Comparison of ENCODE assay signal across 1 cellular context in the genomic region with DNA sequence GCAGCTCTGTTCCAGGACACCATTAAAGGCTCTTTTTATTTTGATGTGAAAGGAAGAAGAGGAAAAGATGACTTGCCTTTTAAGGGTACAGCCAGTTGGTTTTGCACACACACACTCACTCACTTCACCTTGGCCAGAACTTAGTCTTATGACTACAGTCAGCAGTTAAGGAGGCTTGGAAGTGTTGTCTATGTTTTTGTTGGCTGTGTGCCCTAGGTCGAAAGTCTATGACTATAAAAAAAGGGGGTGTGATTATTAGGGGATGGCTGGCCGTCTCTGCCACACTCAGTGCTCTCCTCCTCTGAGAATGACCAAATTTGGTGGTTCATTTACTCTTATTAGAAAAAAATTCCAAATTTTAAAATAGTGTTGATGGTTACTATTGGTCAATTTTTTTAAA.
TF ChIP-seq lines count a peak whose summit lies in the region.

No MANE protein-coding gene starts in this region.

TF ChIP-seq in H1, 55 proteins besides CTCF, POLR2A, EP300 and RAD21 (continued from another document):
- TF ChIP-seq ATF2 (IDR thresholded peaks at IDR 0.05; ENCODE audit: low read length): no peak
- TF ChIP-seq YY1 (IDR thresholded peaks at IDR 0.05; ENCODE audit: low read depth, low read length): no peak
- no peak for TF ChIP-seq BRCA1 (IDR thresholded peaks at IDR 0.05; ENCODE audit: low read depth, low read length)
- no peak for TF ChIP-seq RNF2 (IDR thresholded peaks at IDR 0.05; ENCODE audit: borderline replicate concordance, low read depth, low read length, missing control alignments, poor library complexity, severe bottlenecking)
- TF ChIP-seq HDAC6 (IDR thresholded peaks at IDR 0.05; ENCODE audit: low read depth, low read length): no peak
- TF ChIP-seq TEAD4 (IDR thresholded peaks at IDR 0.05; ENCODE audit: low read depth, low read length): no peak
- no peak for TF ChIP-seq CHD2 (IDR thresholded peaks at IDR 0.05; ENCODE audit: low read length)
- no peak for TF ChIP-seq TCF12 (IDR thresholded peaks at IDR 0.05; ENCODE audit: low read depth, low read length)
- TF ChIP-seq SRF (IDR thresholded peaks at IDR 0.05; ENCODE audit: low read depth, low read length): no peak
